In the genomic region with DNA sequence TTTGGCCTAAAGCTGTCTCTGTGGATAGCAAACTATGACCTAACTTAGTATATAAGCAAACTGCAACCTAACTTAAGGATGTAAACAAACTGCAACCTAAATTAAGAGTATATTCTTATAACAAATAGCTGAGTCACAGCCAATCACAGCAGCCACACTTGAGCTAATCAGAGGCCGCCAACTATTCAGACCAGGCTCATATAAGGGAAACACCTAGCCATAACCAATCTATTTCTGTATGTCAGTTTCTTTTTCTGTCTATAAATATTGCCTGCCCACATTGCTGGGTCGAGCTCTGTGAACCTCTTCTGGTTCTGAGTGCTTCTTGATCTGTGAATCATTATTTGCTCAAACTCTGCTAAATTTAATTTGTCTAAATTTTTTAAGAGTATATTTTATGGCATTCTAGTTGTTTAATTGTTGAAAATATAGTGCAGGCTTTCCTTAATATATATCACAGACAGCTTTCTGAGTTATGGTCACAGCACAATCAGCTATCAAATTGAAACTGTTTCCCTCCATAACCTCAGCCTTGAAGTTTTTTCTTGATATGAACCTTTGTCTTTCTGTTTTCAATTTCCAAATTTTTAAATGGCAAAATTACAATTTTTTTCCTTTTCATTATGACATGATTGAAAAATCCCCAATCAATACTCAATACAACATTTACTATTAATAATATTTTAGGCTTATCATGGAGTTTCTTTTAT, we compare ENCODE assay signal across 16 cellular contexts.
A peak's percentile ranks its signal among the peaks of the same experiment; 100 is the strongest.
DNase-seq lines count a peak whose midpoint lies in the region; ATAC-seq and TF ChIP-seq lines count a peak whose summit lies in the region.
"Had no signal": no experiment of that assay in that cellular context is flagged by ENCODE, and none has a peak within 500 bp of the region (broad histone marks: within the 10 kb centered on the region; RNA-seq: fewer than 3 reads in every experiment).

No MANE protein-coding gene starts in this region.

- H3K4me3 ChIP-seq in foreskin fibroblast (ENCODE audit: low read depth in 1 of 2, low read length in 2 of 2) = no peak overlapping the region
- H3K4me3 ChIP-seq: ovary, spleen, stomach had no signal

- no peak for TF ChIP-seq CTCF in GM13977 (IDR thresholded peaks at IDR 0.05; ENCODE audit: extremely low read depth, insufficient read depth, missing control alignments)
- TF ChIP-seq CTCF in foreskin fibroblast (IDR thresholded peaks at IDR 0.05; ENCODE audit: low read depth, low read length) = no peak

- in situ Hi-C loops in GM13977 (cut with MboI; ENCODE audit: low pct_unique_long_range_greater_than_20kb, low sequenced_read_pairs, unreplicated experiment) = no loop called here

- DNase-seq in GM13977 (ENCODE audit: low spot score) = peak; percentile 37
- peak; percentile 48 for DNase-seq in globus pallidus (ENCODE audit: low spot score)
- no peak for DNase-seq in NCI-H524 (lab: John Stamatoyannopoulos, UW)
- no peak for DNase-seq in T-helper 9 cell
- DNase-seq in foreskin fibroblast = no peak
- DNase-seq: activated CD4-positive, alpha-beta T cell treated with anti-CD3 and anti-CD28 coated beads, Interleukin-2, amount 10 ng/mL, durations not matched to agents 7 days and 5 days; activated T-cell treated with anti-CD3 and anti-CD28 coated beads, Interleukin-2, amount 50 U/mL, for 72 hours; cerebellar nuclear complex; GOT3; IMR-90; ovary; spleen; stomach had no signal

- ATAC-seq in GM21529 (IDR thresholded peaks at IDR 0.05; ENCODE audit: unreplicated experiment) (peak; percentile 62), HG03280 (IDR thresholded peaks at IDR 0.05; ENCODE audit: unreplicated experiment) (peak; percentile 70), HG03135 (IDR thresholded peaks at IDR 0.05; ENCODE audit: unreplicated experiment) (no peak)
- ATAC-seq: activated T-cell treated with anti-CD3 and anti-CD28 coated beads, Interleukin-2, amount 50 U/mL, for 72 hours had no signal

Comparison
In these comparisons a context has a peak if more than half of its experiments do, and no peak if none do; other contexts are left out.
1. DNase-seq: peak in GM13977 (single experiment) and globus pallidus (single experiment); none in NCI-H524 (0 of 2), T-helper 9 cell (single experiment) and foreskin fibroblast (0 of 2).